8 cellular contexts compared by ENCODE assay signal in the genomic region with DNA sequence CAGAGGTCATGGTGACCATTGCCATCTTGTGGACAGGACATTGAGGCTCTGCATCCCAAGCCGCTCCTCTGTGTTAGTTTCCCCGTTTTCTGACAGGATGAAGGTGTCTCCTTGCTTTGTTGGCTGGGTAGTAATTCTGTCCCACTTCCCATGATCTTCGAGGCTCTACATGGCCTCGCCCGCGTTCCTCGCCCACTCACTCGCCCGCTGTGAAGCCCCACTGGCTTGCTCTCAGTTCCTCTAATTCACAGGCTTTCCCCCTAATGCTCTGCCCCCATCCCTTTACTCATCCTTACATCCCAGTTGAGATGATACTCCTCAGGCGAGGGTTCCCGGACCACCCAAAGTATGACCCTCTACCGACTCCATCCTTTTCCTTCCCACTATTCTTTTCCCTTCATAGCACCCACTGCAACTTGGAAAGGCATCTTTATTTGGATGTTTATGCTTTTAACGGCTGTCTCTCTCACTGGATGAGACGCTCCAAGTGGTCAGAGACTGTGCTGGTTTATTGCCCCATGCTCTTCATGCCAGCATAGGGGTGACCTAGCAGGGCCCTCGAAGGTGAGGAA. TPM values are rescaled to one million over a fixed set of nuclear protein-coding genes. Genes with fewer than 3 reads are reported as not detected.
A peak's percentile ranks its signal among the peaks of the same experiment; 100 is the strongest.
DNase-seq lines count a peak whose midpoint lies in the region; ATAC-seq and TF ChIP-seq lines count a peak whose summit lies in the region.

No MANE protein-coding gene starts in this region.

- H3K36me3 Mint-ChIP-seq in activated T-helper 2 cell treated with anti-CD3 and anti-CD28 coated beads, Interferon-gamma antibody, Interleukin-2, Interleukin-4, amounts not matched to agents 10 μg/mL and 5 μg/mL and 100 μg/mL, durations not matched to agents 14 hours and 24 hours and 36 hours (ENCODE audit: low read depth), result peaks cover 73% of the 10 kb centered on the region

- H3K27ac Mint-ChIP-seq in activated T-helper 2 cell treated with anti-CD3 and anti-CD28 coated beads, Interferon-gamma antibody, Interleukin-2, Interleukin-4, amounts not matched to agents 10 μg/mL and 5 μg/mL and 100 μg/mL, durations not matched to agents 14 hours and 24 hours and 36 hours, result peak overlapping the region; percentile 85

- no peak for TF ChIP-seq RAD21 in liver (IDR thresholded peaks at IDR 0.05)

- H3K27me3 ChIP-seq in liver (ENCODE audit: control insufficient read depth in 4 of 4, insufficient read depth in 4 of 4, low read length in 3 of 4), result no peaks in the 10 kb centered on the region

- H3K4me3 Mint-ChIP-seq in activated T-helper 2 cell treated with anti-CD3 and anti-CD28 coated beads, Interferon-gamma antibody, Interleukin-2, Interleukin-4, amounts not matched to agents 10 μg/mL and 5 μg/mL and 100 μg/mL, durations not matched to agents 14 hours and 24 hours and 36 hours (ENCODE audit: low read depth), result peak overlapping the region; percentile 78

- intact Hi-C loops in activated T-helper 2 cell treated with anti-CD3 and anti-CD28 coated beads, Interferon-gamma antibody, Interleukin-2, Interleukin-4, amounts not matched to agents 10 μg/mL and 5 μg/mL and 100 μg/mL, durations not matched to agents 14 hours and 24 hours and 36 hours (cut with micrococcal nuclease), result loop anchor here (1.0 to 5.0 kb wide), 5 partner anchors 7 to 621 kb away; partner anchors contain the start of genes MAD2L1BP, NFKBIE and VEGFA

- peaks cover 55% of the 10 kb centered on the region for H3K4me1 Mint-ChIP-seq in activated T-helper 2 cell treated with anti-CD3 and anti-CD28 coated beads, Interferon-gamma antibody, Interleukin-2, Interleukin-4, amounts not matched to agents 10 μg/mL and 5 μg/mL and 100 μg/mL, durations not matched to agents 14 hours and 24 hours and 36 hours (ENCODE audit: low read depth)

- DNase-seq in SIG-M5 treated with dmso at 0.1 percent for 504 hours (lab: John Stamatoyannopoulos, UW; ENCODE audit: unreplicated experiment), result peak; percentile 48
- no peak for DNase-seq in SIG-M5 (lab: John Stamatoyannopoulos, UW)
- DNase-seq in activated T-helper 2 cell treated with anti-CD3 and anti-CD28 coated beads, Interferon-gamma antibody, Interleukin-2, Interleukin-4, amounts not matched to agents 10 μg/mL and 5 μg/mL and 100 μg/mL, durations not matched to agents 14 hours and 24 hours and 36 hours (ENCODE audit: low spot score), result no peak
- no peak for DNase-seq in COLO668 (lab: John Stamatoyannopoulos, UW; ENCODE audit: unreplicated experiment)

- 38% methylated on average over 15 of the region's 15 CpGs for WGBS in liver
- WGBS in urinary bladder, result 22% methylated on average over 15 of the region's 15 CpGs

- H3K9me3 ChIP-seq in liver (ENCODE audit: control insufficient read depth in 4 of 4, low read length in 3 of 4), result no peaks in the 10 kb centered on the region

- H3K9me3 Mint-ChIP-seq in activated T-helper 2 cell treated with anti-CD3 and anti-CD28 coated beads, Interferon-gamma antibody, Interleukin-2, Interleukin-4, amounts not matched to agents 10 μg/mL and 5 μg/mL and 100 μg/mL, durations not matched to agents 14 hours and 24 hours and 36 hours, result no peaks in the 10 kb centered on the region

- H3K27ac ChIP-seq in liver (ENCODE audit: low read depth in 1 of 2, low read length in 2 of 2) (peak overlapping the region; percentile 50 to 59), urinary bladder (ENCODE audit: low read depth) (peak overlapping the region; percentile 46)

- no peaks in the 10 kb centered on the region for H3K27me3 Mint-ChIP-seq in activated T-helper 2 cell treated with anti-CD3 and anti-CD28 coated beads, Interferon-gamma antibody, Interleukin-2, Interleukin-4, amounts not matched to agents 10 μg/mL and 5 μg/mL and 100 μg/mL, durations not matched to agents 14 hours and 24 hours and 36 hours (ENCODE audit: low read depth)

- no peak for TF ChIP-seq CTCF in liver (IDR thresholded peaks at IDR 0.05; ENCODE audit: low read depth, low read length, missing input control)

- H3K36me3 ChIP-seq in liver (ENCODE audit: control insufficient read depth in 4 of 4, insufficient read depth in 3 of 4, low read depth in 1 of 4, low read length in 3 of 4), result peaks cover 2 to 33% (median 26%) of the 10 kb centered on the region in 4 donors
- H3K36me3 ChIP-seq in urinary bladder (ENCODE audit: insufficient read depth), result no peaks in the 10 kb centered on the region

- H3K4me3 ChIP-seq in liver (ENCODE audit: low read depth in 1 of 3, low read length in 3 of 3) (peak overlapping the region in 2 of 3 donors; percentile 50 to 67), urinary bladder (ENCODE audit: low read depth, low read length) (peak overlapping the region; percentile 65)

- ATAC-seq in HG03025 (IDR thresholded peaks at IDR 0.05; ENCODE audit: low FRiP score, unreplicated experiment) (peak; percentile 2), HG03521 (IDR thresholded peaks at IDR 0.05; ENCODE audit: unreplicated experiment) (no peak)

- peak overlapping the region in 1 of 2 donors; percentile 57 for H3K9ac ChIP-seq in liver (ENCODE audit: low read depth in 1 of 2, low read length in 2 of 2)

- peaks cover 6 to 36% (median 19%) of the 10 kb centered on the region in 4 donors for H3K4me1 ChIP-seq in liver (ENCODE audit: control insufficient read depth in 4 of 4, insufficient read depth in 4 of 4, low read length in 3 of 4)
- H3K4me1 ChIP-seq in urinary bladder (ENCODE audit: insufficient read depth), result no peaks in the 10 kb centered on the region

TF ChIP-seq in liver, 16 proteins besides CTCF, POLR2A, EP300 and RAD21:
- TF ChIP-seq HNF4A (conservative IDR thresholded peaks at IDR 0.05), result no peak

RNA-seq across cellular contexts. Expression of gene SLC35B2, which starts 0.5 kb away (rescaled TPM):
- 27.6 and 29.6 TPM in 2 replicates for total RNA-seq in activated T-helper 2 cell treated with anti-CD3 and anti-CD28 coated beads, Interferon-gamma antibody, Interleukin-2, Interleukin-4, amounts not matched to agents 10 μg/mL and 5 μg/mL and 100 μg/mL, durations not matched to agents 14 hours and 24 hours and 36 hours
- total RNA-seq in liver, result 10 to 100 TPM; 19.8 to 22.4 TPM
- 10 to 100 TPM; 18.9 to 27.0 TPM for polyA plus RNA-seq in liver
- 29.4 TPM for total RNA-seq in urinary bladder
- 51.3 TPM for polyA plus RNA-seq in urinary bladder

RNA-seq across cellular contexts. Expression of gene NFKBIE, which starts 7.5 kb away (rescaled TPM):
- total RNA-seq in activated T-helper 2 cell treated with anti-CD3 and anti-CD28 coated beads, Interferon-gamma antibody, Interleukin-2, Interleukin-4, amounts not matched to agents 10 μg/mL and 5 μg/mL and 100 μg/mL, durations not matched to agents 14 hours and 24 hours and 36 hours, result 23.8 and 25.1 TPM in 2 replicates
- total RNA-seq in liver (1 to 10 TPM; 4.9 TPM), urinary bladder (2.6 TPM)
- polyA plus RNA-seq in liver (1 to 10 TPM; 3.7 to 4.6 TPM), urinary bladder (5.5 TPM)

RNA-seq across cellular contexts. Expression of gene HSP90AB1, which starts 10.9 kb away (rescaled TPM):
- 2,402 and 2,404 TPM in 2 replicates for total RNA-seq in activated T-helper 2 cell treated with anti-CD3 and anti-CD28 coated beads, Interferon-gamma antibody, Interleukin-2, Interleukin-4, amounts not matched to agents 10 μg/mL and 5 μg/mL and 100 μg/mL, durations not matched to agents 14 hours and 24 hours and 36 hours
- 100 to 1,000 TPM; 170 to 281 TPM for total RNA-seq in liver
- polyA plus RNA-seq in liver, result 100 to 1,000 TPM; 129 to 235 TPM
- total RNA-seq in urinary bladder, result 220 TPM
- 600 TPM for polyA plus RNA-seq in urinary bladder

RNA-seq across cellular contexts. Expression of gene TMEM151B, which starts 12.4 kb away (rescaled TPM):
- total RNA-seq in activated T-helper 2 cell treated with anti-CD3 and anti-CD28 coated beads, Interferon-gamma antibody, Interleukin-2, Interleukin-4, amounts not matched to agents 10 μg/mL and 5 μg/mL and 100 μg/mL, durations not matched to agents 14 hours and 24 hours and 36 hours, result 0.05 TPM in 1 of 2 replicates, not detected in the other
- total RNA-seq in liver (not detected), urinary bladder (0.48 TPM)
- polyA plus RNA-seq in liver (not detected), urinary bladder (0.54 TPM)

RNA-seq across cellular contexts. Expression of gene SLC29A1, which starts 34.4 kb away (rescaled TPM):
- total RNA-seq in activated T-helper 2 cell treated with anti-CD3 and anti-CD28 coated beads, Interferon-gamma antibody, Interleukin-2, Interleukin-4, amounts not matched to agents 10 μg/mL and 5 μg/mL and 100 μg/mL, durations not matched to agents 14 hours and 24 hours and 36 hours, result 125 and 134 TPM in 2 replicates
- total RNA-seq in liver, result 10 to 100 TPM; 15.8 to 67.2 TPM
- polyA plus RNA-seq in liver, result 10 to 100 TPM; 15.1 to 17.5 TPM
- total RNA-seq in urinary bladder, result 16.3 TPM
- polyA plus RNA-seq in urinary bladder, result 80.1 TPM
